Comparison of ENCODE assay signal across 27 cellular contexts in the genomic region with DNA sequence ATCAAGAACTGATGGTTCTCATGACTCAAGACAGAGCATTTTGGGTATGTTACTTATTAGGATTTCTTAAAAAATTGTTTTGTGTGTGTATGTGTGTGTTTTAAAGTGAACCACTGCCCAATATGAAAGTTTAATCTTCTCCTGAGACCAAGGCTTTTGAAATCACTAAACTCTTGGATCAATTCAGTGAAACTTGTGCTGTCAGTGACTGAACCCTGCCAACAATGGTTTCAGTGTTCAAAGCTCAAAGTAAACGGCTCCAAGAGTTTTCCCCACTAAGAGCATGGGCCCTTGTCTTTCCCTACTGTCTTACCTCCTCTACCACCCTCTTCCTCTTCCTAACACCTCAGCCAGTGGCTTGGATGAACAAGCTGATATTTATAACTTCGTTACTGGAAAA. TPM values are rescaled to one million over a fixed set of nuclear protein-coding genes. Genes with fewer than 3 reads are reported as not detected.
DNase-seq lines count a peak whose midpoint lies in the region; ATAC-seq, FAIRE-seq and TF ChIP-seq lines count a peak whose summit lies in the region.
"Had no signal": no experiment of that assay in that cellular context is flagged by ENCODE, and none has a peak within 500 bp of the region (broad histone marks: within the 10 kb centered on the region; RNA-seq: fewer than 3 reads in every experiment).

No MANE protein-coding gene starts in this region.

- no peaks in the 10 kb centered on the region for H3K79me2 ChIP-seq in PC-9 (ENCODE audit: low read depth)
- no peaks in the 10 kb centered on the region for H3K79me2 ChIP-seq in K562 (ENCODE audit: control insufficient read depth, insufficient read depth, low read length)

- no peak for FAIRE-seq in K562 (lab: Jason Lieb, UNC)
- FAIRE-seq: small intestine had no signal

- H4K20me1 ChIP-seq in PC-9 (ENCODE audit: insufficient read depth), result peaks cover 8% of the 10 kb centered on the region
- H4K20me1 ChIP-seq in K562 (replicated peaks; ENCODE audit: control insufficient read depth, insufficient read depth, low read length), result no peaks in the 10 kb centered on the region

- H3K4me2 ChIP-seq in PC-9 (no peak overlapping the region), K562 (ENCODE audit: insufficient read depth, low read length) (no peak overlapping the region)
- H3K4me2 ChIP-seq: hepatocyte had no signal

- CTCF ChIA-PET in PC-9 (lab: Charles Lee) (no interaction called here), K562 (lab: Yijun Ruan, JAX; ENCODE audit: low intra/inter-chr PET ratio) (no interaction called here)

- in situ Hi-C loops in K562 (cut with MboI), result no loop called here

- H3K27ac ChIP-seq in PC-9, result no peak overlapping the region
- H3K27ac ChIP-seq in K562 (ENCODE audit: extremely low read depth, low read depth, low read length), result no peak overlapping the region
- peak overlapping the region; percentile 46 for H3K27ac ChIP-seq in psoas muscle
- no peak overlapping the region for H3K27ac ChIP-seq in spleen
- H3K27ac ChIP-seq: body of pancreas, gastroesophageal sphincter, stomach, tibial artery had no signal

- POLR2A ChIA-PET in PC-9 (lab: Charles Lee; ENCODE audit: unreplicated experiment) (no interaction called here), K562 (lab: Yijun Ruan, JAX) (interaction anchor here (2.5 kb wide), 1 partner anchor 12 kb away, joined by 16 read pairs; no protein-coding TSS in a partner anchor)

- ATAC-seq in K562 (no peak), psoas muscle (no peak), GM21576 (IDR thresholded peaks at IDR 0.05; ENCODE audit: unreplicated experiment) (no peak)
- ATAC-seq: activated CD4-positive, alpha-beta T cell treated with anti-CD3 and anti-CD28 coated beads for 36 hours; body of pancreas; gastroesophageal sphincter; naive thymus-derived CD8-positive, alpha-beta T cell had no signal

- H3K36me3 ChIP-seq in PC-9 (ENCODE audit: low read depth) (peaks cover 25% of the 10 kb centered on the region), K562 (ENCODE audit: control insufficient read depth, insufficient read depth, low read length) (peaks cover 75% of the 10 kb centered on the region), psoas muscle (ENCODE audit: insufficient read depth in 1 of 2, low read depth in 1 of 2) (peaks cover 0 to 36% of the 10 kb centered on the region in 2 donors), spleen (peaks cover 0 to 99% (median 43%) of the 10 kb centered on the region in 6 donors)

- H2AFZ ChIP-seq in PC-9 (no peak overlapping the region), K562 (ENCODE audit: low read depth, low read length) (no peak overlapping the region)
- H2AFZ ChIP-seq: hepatocyte had no signal

- DNase-seq in PC-9 (no peak), K562 (ENCODE audit: extremely low read depth in 1 of 4, low spot score in 3 of 4) (no peak), psoas muscle (no peak), spleen (no peak)
- DNase-seq in activated naive CD4-positive, alpha-beta T cell (lab: John Stamatoyannopoulos, UW), result no peak
- DNase-seq: activated CD4-positive, alpha-beta T cell treated with anti-CD3 and anti-CD28 coated beads for 36 hours; activated CD8-positive, alpha-beta memory T cell treated with anti-CD3 and anti-CD28 coated beads for 24 hours; activated gamma-delta T cell; body of pancreas; CD4-positive, CD25-positive, alpha-beta regulatory T cell; dermis blood vessel endothelial cell; DMS 273 treated with DMSO at 0.1 percent for 48 hours; GOT3; Karpas-422; naive thymus-derived CD8-positive, alpha-beta T cell; NCI-H1436; NCI-H2081 treated with DMSO at 0.1 percent for 48 hours; NCI-H446 treated with DMSO at 0.1 percent for 48 hours; occipital lobe; small intestine; stimulated activated CD4-positive, alpha-beta T cell treated with anti-CD3 and anti-CD28 coated beads, Interleukin-1b, Interleukin-23, amount 100 ng/mL, for 48 hours; stimulated activated CD8-positive, alpha-beta memory T cell treated with anti-CD3 and anti-CD28 coated beads, Interleukin-4, amount 100 ng/mL, for 48 hours; stomach; tibial artery had no signal

- TSS peak; percentile 43 for BruUV-seq in PC-9 (replicated peaks; lab: Mats Ljungman, UMichigan)
- BruUV-seq in K562 (replicated peaks; lab: Mats Ljungman, UMichigan), result TSS peak; percentile 91

- H3F3A ChIP-seq in PC-9 (ENCODE audit: insufficient read depth, low read depth), result peaks cover 31% of the 10 kb centered on the region

- H3K9me3 ChIP-seq in PC-9 (ENCODE audit: insufficient read depth, low read depth) (no peaks in the 10 kb centered on the region), K562 (replicated peaks; ENCODE audit: control insufficient read depth, insufficient read depth, low read depth, low read length) (no peaks in the 10 kb centered on the region), psoas muscle (no peaks in the 10 kb centered on the region), spleen (no peaks in the 10 kb centered on the region)
- H3K9me3 ChIP-seq: body of pancreas, gastroesophageal sphincter, stomach, tibial artery had no signal

- TF ChIP-seq CTCF in PC-9 (conservative IDR thresholded peaks at IDR 0.05) (no peak), K562 (IDR thresholded peaks at IDR 0.05 in 2 of 3, conservative IDR thresholded peaks at IDR 0.05 in 1 of 3; ENCODE audit: insufficient read depth in 2 of 3, low read depth in 1 of 3, low read length in 3 of 3) (no peak), psoas muscle (IDR thresholded peaks at IDR 0.05) (no peak), spleen (IDR thresholded peaks at IDR 0.05 in 8 of 11, conservative IDR thresholded peaks at IDR 0.05 in 3 of 11) (no peak)

- H3K4me3 ChIP-seq in PC-9 (no peak overlapping the region), K562 (no peak overlapping the region), psoas muscle (no peak overlapping the region), spleen (no peak overlapping the region)
- H3K4me3 ChIP-seq: body of pancreas, gastroesophageal sphincter, hepatocyte, stomach, tibial artery had no signal

- TF ChIP-seq RAD21 in K562 (CRISPR knock-in tag; conservative IDR thresholded peaks at IDR 0.05 in 1 of 2, IDR thresholded peaks at IDR 0.05 in 1 of 2), result no peak

- H3K9me2 ChIP-seq in PC-9 (ENCODE audit: insufficient read depth), result no peaks in the 10 kb centered on the region

- intact Hi-C loops in PC-9 (cut with micrococcal nuclease; ENCODE audit: unreplicated experiment), result no loop called here
- intact Hi-C loops in K562 (cut with micrococcal nuclease), result no loop called here
- intact Hi-C loops in psoas muscle (cut with DNase I), result no loop called here
- intact Hi-C loops in spleen (cut with DNase I; ENCODE audit: low total_unique reads), result no loop called here

- WGBS in K562 (ENCODE audit: insufficient coverage, low coverage, missing lambda C conversion rate), result 49% methylated on average over 2 of the region's 2 CpGs
- 30 to 54% (median 41%) methylated on average over 2 of the region's 2 CpGs for WGBS in psoas muscle, 3 donors
- WGBS in spleen, 5 donors, result 62 to 94% (median 81%) methylated on average over 2 of the region's 2 CpGs

- H3K27me3 ChIP-seq in PC-9 (ENCODE audit: insufficient read depth, low read depth), result no peaks in the 10 kb centered on the region
- no peaks in the 10 kb centered on the region for H3K27me3 ChIP-seq in K562 (ENCODE audit: control insufficient read depth in 2 of 2, insufficient read depth in 2 of 2, low read length in 2 of 2)
- H3K27me3 ChIP-seq in psoas muscle (ENCODE audit: insufficient read depth in 3 of 3, low read length in 2 of 3), result no peaks in the 10 kb centered on the region
- no peaks in the 10 kb centered on the region for H3K27me3 ChIP-seq in spleen (replicated peaks in 1 of 7)
- H3K27me3 ChIP-seq: body of pancreas, gastroesophageal sphincter, hepatocyte, stomach, tibial artery had no signal

- no peaks in the 10 kb centered on the region; the same call in 1 of the 2 replicates for H3K4me1 ChIP-seq in PC-9 (replicated peaks; ENCODE audit: insufficient read depth)
- H3K4me1 ChIP-seq in K562 (replicated peaks in 1 of 2; ENCODE audit: control insufficient read depth in 2 of 2, insufficient read depth in 2 of 2, low read length in 2 of 2), result no peaks in the 10 kb centered on the region
- H3K4me1 ChIP-seq in psoas muscle, result peaks cover 38% of the 10 kb centered on the region
- H3K4me1 ChIP-seq in spleen, result peaks cover 0 to 37% (median 14%) of the 10 kb centered on the region in 6 donors

- H3K9ac ChIP-seq in K562 (ENCODE audit: insufficient read depth in 1 of 2, low read depth in 2 of 2, low read length in 2 of 2), result no peak overlapping the region

- TF ChIP-seq EP300 in K562 (IDR thresholded peaks at IDR 0.05; ENCODE audit: low read length), result no peak

- TF ChIP-seq POLR2A in K562 (conservative IDR thresholded peaks at IDR 0.05), result no peak
- TF ChIP-seq POLR2A in spleen (IDR thresholded peaks at IDR 0.05), result no peak

- H3K9me1 ChIP-seq in K562 (ENCODE audit: control insufficient read depth, insufficient read depth, low read length), result no peaks in the 10 kb centered on the region

RNA-seq across cellular contexts. Expression of gene NFE2L1, which starts 22.0 kb away (rescaled TPM):
- total RNA-seq in PC-9 (2021) (85.5 and 91.7 TPM in 2 replicates), K562 (2014; rRNA removed) (18.6 and 22.0 TPM in 2 replicates), K562 (2014; rRNA removed; fragmentation: Illumina TruSeq; extraction: Trizol) (38.7 and 57.0 TPM in 2 replicates), K562 (2015; rRNA removed; fragmentation: Illumina TruSeq; extraction: Trizol) (39.7 and 40.5 TPM in 2 replicates), K562 (2021) (61.4 and 67.7 TPM in 2 replicates), psoas muscle (1,000 to 10,000 TPM in 3 of 4 donors, 100 to 1,000 TPM in 1; 990 to 1,423 (median 1,174) TPM), spleen (100 to 1,000 TPM; 111 to 242 (median 142) TPM)
- total RNA-seq in K562 (2011; cell fraction: chromatin; rRNA removed; ENCODE audit: low replicate concordance), result 97.0 and 141 TPM in 2 replicates
- 104 and 118 TPM in 2 replicates for total RNA-seq in K562 (2011; cell fraction: nucleolus; rRNA removed)
- 88.2 and 97.7 TPM in 2 replicates for total RNA-seq in K562 (2011; cell fraction: nucleoplasm; rRNA removed)
- polyA plus RNA-seq in K562 (2011; rRNA removed) (57.2 and 59.8 TPM in 2 replicates), K562 (2014; fragmentation: Illumina TruSeq; extraction: Trizol) (68.1 and 68.6 TPM in 2 replicates), K562 (2014; fragmentation: Nextera tagmentation; extraction: Ambion mirVana) (1 to 10 TPM; 2.0 to 2.8 TPM), K562 (2014; rRNA removed) (40.7 and 41.4 TPM in 2 replicates), psoas muscle (1,000 to 10,000 TPM in 1 of 3 donors, 100 to 1,000 TPM in 2; 308 to 1,601 (median 620) TPM), spleen (10 to 100 TPM; 21.2 to 59.5 (median 25.7) TPM)
- 41.0 and 52.4 TPM in 2 replicates for polyA plus RNA-seq in K562 (2011; cell fraction: cytosol; rRNA removed)
- polyA plus RNA-seq in K562 (2011; cell fraction: nucleus; rRNA removed), result 34.1 and 41.0 TPM in 2 replicates
- polyA plus RNA-seq in K562 (2012), result 109 and 147 TPM in 2 replicates
- polyA minus RNA-seq in K562 (2011; rRNA and poly(A)+ RNA removed), result 79.5 and 101 TPM in 2 replicates
- polyA minus RNA-seq in K562 (2011; cell fraction: cytosol; rRNA and poly(A)+ RNA removed), result 31.0 and 35.6 TPM in 2 replicates
- polyA minus RNA-seq in K562 (2011; cell fraction: nucleus; rRNA and poly(A)+ RNA removed), result 12.5 and 16.4 TPM in 2 replicates

RNA-seq across cellular contexts. Expression of gene CBX1, which starts 31.1 kb away (rescaled TPM):
- 73.6 and 93.9 TPM in 2 replicates for total RNA-seq in PC-9 (2021)
- 5.2 and 13.9 TPM in 2 replicates for total RNA-seq in K562 (2011; cell fraction: chromatin; rRNA removed; ENCODE audit: low replicate concordance)
- total RNA-seq in K562 (2011; cell fraction: nucleolus; rRNA removed), result 3.7 and 5.7 TPM in 2 replicates
- 11.4 and 14.1 TPM in 2 replicates for total RNA-seq in K562 (2011; cell fraction: nucleoplasm; rRNA removed)
- 44.0 and 48.2 TPM in 2 replicates for total RNA-seq in K562 (2014; rRNA removed)
- total RNA-seq in K562 (2014; rRNA removed; fragmentation: Illumina TruSeq; extraction: Trizol), result 64.4 and 75.3 TPM in 2 replicates
- total RNA-seq in K562 (2015; rRNA removed; fragmentation: Illumina TruSeq; extraction: Trizol), result 70.4 and 76.2 TPM in 2 replicates
- 44.6 and 52.7 TPM in 2 replicates for total RNA-seq in K562 (2021)
- 31.9 and 45.0 TPM in 2 replicates for polyA plus RNA-seq in K562 (2011; rRNA removed)
- 10.1 and 18.3 TPM in 2 replicates for polyA plus RNA-seq in K562 (2011; cell fraction: cytosol; rRNA removed)
- 7.4 and 12.0 TPM in 2 replicates for polyA plus RNA-seq in K562 (2011; cell fraction: nucleus; rRNA removed)
- polyA plus RNA-seq in K562 (2012), result 50.1 and 87.7 TPM in 2 replicates
- 73.0 and 95.7 TPM in 2 replicates for polyA plus RNA-seq in K562 (2014; fragmentation: Illumina TruSeq; extraction: Trizol)
- polyA plus RNA-seq in K562 (2014; fragmentation: Nextera tagmentation; extraction: Ambion mirVana), result 10 to 100 TPM; 10.6 to 13.5 TPM
- polyA plus RNA-seq in K562 (2014; rRNA removed), result 48.7 and 53.3 TPM in 2 replicates
- 27.9 and 31.5 TPM in 2 replicates for polyA minus RNA-seq in K562 (2011; rRNA and poly(A)+ RNA removed)
- 15.0 and 16.3 TPM in 2 replicates for polyA minus RNA-seq in K562 (2011; cell fraction: cytosol; rRNA and poly(A)+ RNA removed)
- polyA minus RNA-seq in K562 (2011; cell fraction: nucleus; rRNA and poly(A)+ RNA removed), result 2.3 and 7.2 TPM in 2 replicates
- 10 to 100 TPM; 28.9 to 39.6 (median 35.5) TPM for total RNA-seq in psoas muscle
- 10 to 100 TPM; 26.6 to 69.6 (median 34.8) TPM for polyA plus RNA-seq in psoas muscle
- total RNA-seq in spleen, result 10 to 100 TPM; 21.6 to 36.2 (median 29.8) TPM
- 10 to 100 TPM; 19.6 to 29.8 (median 27.4) TPM for polyA plus RNA-seq in spleen

RNA-seq across cellular contexts. Expression of gene COPZ2, which starts 32.6 kb away (rescaled TPM):
- total RNA-seq in PC-9 (2021), result 2.6 and 2.7 TPM in 2 replicates
- 0.46 TPM in 1 of 2 replicates, not detected in the other for total RNA-seq in K562 (2011; cell fraction: chromatin; rRNA removed; ENCODE audit: low replicate concordance)
- 0.66 TPM in 1 of 2 replicates, not detected in the other for total RNA-seq in K562 (2011; cell fraction: nucleolus; rRNA removed)
- total RNA-seq in K562 (2011; cell fraction: nucleoplasm; rRNA removed), result 0.73 and 0.92 TPM in 2 replicates
- total RNA-seq in K562 (2014; rRNA removed), result not detected in 2 replicates
- not detected in 2 replicates for total RNA-seq in K562 (2014; rRNA removed; fragmentation: Illumina TruSeq; extraction: Trizol)
- total RNA-seq in K562 (2015; rRNA removed; fragmentation: Illumina TruSeq; extraction: Trizol), result not detected in 2 replicates
- 0.49 TPM in 1 of 2 replicates, not detected in the other for total RNA-seq in K562 (2021)
- 0.14 and 0.22 TPM in 2 replicates for polyA plus RNA-seq in K562 (2011; rRNA removed)
- polyA plus RNA-seq in K562 (2011; cell fraction: cytosol; rRNA removed), result 0.13 TPM in 1 of 2 replicates, not detected in the other
- polyA plus RNA-seq in K562 (2011; cell fraction: nucleus; rRNA removed), result 0.52 and 1.4 TPM in 2 replicates
- polyA plus RNA-seq in K562 (2012), result 0.78 TPM in 1 of 2 replicates, not detected in the other
- polyA plus RNA-seq in K562 (2014; fragmentation: Illumina TruSeq; extraction: Trizol), result 0.21 TPM in 1 of 2 replicates, not detected in the other
- not detected for polyA plus RNA-seq in K562 (2014; fragmentation: Nextera tagmentation; extraction: Ambion mirVana)
- polyA plus RNA-seq in K562 (2014; rRNA removed), result not detected in 2 replicates
- polyA minus RNA-seq in K562 (2011; rRNA and poly(A)+ RNA removed), result not detected in 2 replicates
- polyA minus RNA-seq in K562 (2011; cell fraction: cytosol; rRNA and poly(A)+ RNA removed), result not detected in 2 replicates
- polyA minus RNA-seq in K562 (2011; cell fraction: nucleus; rRNA and poly(A)+ RNA removed), result not detected in 2 replicates
- total RNA-seq in psoas muscle, result 100 to 1,000 TPM in 1 of 4 donors, 10 to 100 TPM in 3; 56.4 to 130 (median 66.4) TPM
- polyA plus RNA-seq in psoas muscle, result 10 to 100 TPM; 16.8 to 46.0 (median 35.5) TPM
- 10 to 100 TPM in 3 of 7 donors, 1 to 10 TPM in 4; 6.0 to 15.0 (median 9.0) TPM for total RNA-seq in spleen
- polyA plus RNA-seq in spleen, result 1 to 10 TPM; 7.3 to 9.6 (median 8.5) TPM

RNA-seq across cellular contexts. Expression of gene SNX11, which starts 37.4 kb away (rescaled TPM):
- total RNA-seq in PC-9 (2021), result 16.0 and 17.0 TPM in 2 replicates
- total RNA-seq in K562 (2011; cell fraction: chromatin; rRNA removed; ENCODE audit: low replicate concordance), result 48.4 and 61.2 TPM in 2 replicates
- total RNA-seq in K562 (2011; cell fraction: nucleolus; rRNA removed), result 27.6 and 39.2 TPM in 2 replicates
- 37.8 and 55.3 TPM in 2 replicates for total RNA-seq in K562 (2011; cell fraction: nucleoplasm; rRNA removed)
- 13.1 and 15.8 TPM in 2 replicates for total RNA-seq in K562 (2014; rRNA removed)
- total RNA-seq in K562 (2014; rRNA removed; fragmentation: Illumina TruSeq; extraction: Trizol), result 16.6 and 16.8 TPM in 2 replicates
- 12.3 and 12.4 TPM in 2 replicates for total RNA-seq in K562 (2015; rRNA removed; fragmentation: Illumina TruSeq; extraction: Trizol)
- 18.0 and 18.4 TPM in 2 replicates for total RNA-seq in K562 (2021)
- 22.1 and 23.3 TPM in 2 replicates for polyA plus RNA-seq in K562 (2011; rRNA removed)
- 16.6 and 20.8 TPM in 2 replicates for polyA plus RNA-seq in K562 (2011; cell fraction: cytosol; rRNA removed)
- polyA plus RNA-seq in K562 (2011; cell fraction: nucleus; rRNA removed), result 24.5 and 25.0 TPM in 2 replicates
- 15.0 and 16.6 TPM in 2 replicates for polyA plus RNA-seq in K562 (2012)
- polyA plus RNA-seq in K562 (2014; fragmentation: Illumina TruSeq; extraction: Trizol), result 14.9 and 16.5 TPM in 2 replicates
- 10 to 100 TPM; 20.8 to 24.0 TPM for polyA plus RNA-seq in K562 (2014; fragmentation: Nextera tagmentation; extraction: Ambion mirVana)
- 15.4 and 19.2 TPM in 2 replicates for polyA plus RNA-seq in K562 (2014; rRNA removed)
- polyA minus RNA-seq in K562 (2011; rRNA and poly(A)+ RNA removed), result 16.3 and 19.5 TPM in 2 replicates
- polyA minus RNA-seq in K562 (2011; cell fraction: cytosol; rRNA and poly(A)+ RNA removed), result 8.2 and 9.5 TPM in 2 replicates
- 6.7 and 8.6 TPM in 2 replicates for polyA minus RNA-seq in K562 (2011; cell fraction: nucleus; rRNA and poly(A)+ RNA removed)
- 10 to 100 TPM; 10.0 to 17.2 (median 12.3) TPM for total RNA-seq in psoas muscle
- 10 to 100 TPM; 11.5 to 27.0 (median 25.7) TPM for polyA plus RNA-seq in psoas muscle
- total RNA-seq in spleen, result 10 to 100 TPM; 31.8 to 45.4 (median 39.2) TPM
- polyA plus RNA-seq in spleen, result 10 to 100 TPM; 17.6 to 27.3 (median 26.3) TPM

Comparison
In these comparisons a context has a peak if more than half of its experiments do, and no peak if none do; other contexts are left out.
1. RNA of gene NFE2L1, which starts 22.0 kb away (total RNA-seq): 990 to 1,423 TPM in psoas muscle; 111 to 242 TPM in spleen, 85.5 to 91.7 TPM in PC-9 and 18.6 to 141 TPM in K562; every median in the first group is over 4 times any median in the second.